In genomic region chr2:127702395-127703009, GRCh38 we compare ENCODE assay signal across 8 cellular contexts. TPM values are rescaled to one million over a fixed set of nuclear protein-coding genes. Genes with fewer than 3 reads are reported as not detected.
A peak's percentile ranks its signal among the peaks of the same experiment; 100 is the strongest.
DNase-seq lines count a peak whose midpoint lies in the region; ATAC-seq and TF ChIP-seq lines count a peak whose summit lies in the region.

No MANE protein-coding gene starts in this region.

- H3K4me3 ChIP-seq in body of pancreas (no peak overlapping the region), lung (peak overlapping the region; percentile 89), upper lobe of left lung (peak overlapping the region; percentile 21 to 92 (median 82))

- H3K27me3 Mint-ChIP-seq in activated naive CD4-positive, alpha-beta T cell treated with anti-CD3 and anti-CD28 coated beads, Interleukin-2, amount 50 U/mL, for 24 hours: no peaks in the 10 kb centered on the region

- 67 to 74% methylated on average over 19 of the region's 19 CpGs for WGBS in body of pancreas, 2 donors
- WGBS in lung, 2 donors: 46 to 57% methylated on average over 19 of the region's 19 CpGs
- WGBS in upper lobe of left lung, 2 donors: 40 to 46% methylated on average over 19 of the region's 19 CpGs

- TF ChIP-seq POLR2A in body of pancreas (IDR thresholded peaks at IDR 0.05) (no peak), upper lobe of left lung (IDR thresholded peaks at IDR 0.05) (no peak)

- TF ChIP-seq EP300 in upper lobe of left lung (IDR thresholded peaks at IDR 0.05): no peak

- H3K4me1 ChIP-seq in body of pancreas (peaks cover 41% of the 10 kb centered on the region), lung (ENCODE audit: control insufficient read depth in 2 of 2, insufficient read depth in 2 of 2, low read length in 2 of 2) (peaks cover 8 to 15% of the 10 kb centered on the region in 2 donors), upper lobe of left lung (peaks cover 37 to 53% (median 46%) of the 10 kb centered on the region in 4 donors)

- no peak for ATAC-seq in body of pancreas
- no peak for ATAC-seq in lung (ENCODE audit: insufficient read depth, low FRiP score)
- no peak for ATAC-seq in upper lobe of left lung (ENCODE audit: low FRiP score in 2 of 2)
- no peak for ATAC-seq in left lobe of liver

- H3K36me3 ChIP-seq in body of pancreas (replicated peaks in 1 of 2; ENCODE audit: insufficient read depth in 1 of 2, low read depth in 2 of 2) (no peaks in the 10 kb centered on the region), lung (ENCODE audit: control insufficient read depth in 2 of 2, insufficient read depth in 2 of 2, low read length in 2 of 2) (peaks cover 0 to 8% of the 10 kb centered on the region in 2 donors), upper lobe of left lung (peaks cover 0 to 19% (median 1%) of the 10 kb centered on the region in 4 donors)

- H3K27ac ChIP-seq in body of pancreas (peak overlapping the region; percentile 92 to 98 (median 94)), lung (ENCODE audit: low read depth in 1 of 2, low read length in 1 of 2) (peak overlapping the region; percentile 94 to 99), upper lobe of left lung (peak overlapping the region; percentile 92 to 99 (median 98))

- H3K4me1 Mint-ChIP-seq in activated naive CD4-positive, alpha-beta T cell treated with anti-CD3 and anti-CD28 coated beads, Interleukin-2, amount 50 U/mL, for 24 hours: peaks cover 45% of the 10 kb centered on the region

- peak overlapping the region; percentile 92 for H3K4me3 Mint-ChIP-seq in activated naive CD4-positive, alpha-beta T cell treated with anti-CD3 and anti-CD28 coated beads, Interleukin-2, amount 50 U/mL, for 24 hours

- H3K27me3 ChIP-seq in body of pancreas: no peaks in the 10 kb centered on the region
- H3K27me3 ChIP-seq in lung (ENCODE audit: control insufficient read depth, insufficient read depth): no peaks in the 10 kb centered on the region
- H3K27me3 ChIP-seq in upper lobe of left lung: no peaks in the 10 kb centered on the region

- no peak for DNase-seq in activated naive CD4-positive, alpha-beta T cell (lab: John Stamatoyannopoulos, UW)
- DNase-seq in body of pancreas (no peak), lung (ENCODE audit: low spot score) (no peak), upper lobe of left lung (no peak), midbrain (lab: John Stamatoyannopoulos, UW) (no peak), GOT3 (lab: John Stamatoyannopoulos, UW) (no peak), left lobe of liver (ENCODE audit: low spot score) (no peak)

- no peaks in the 10 kb centered on the region for H3K9me3 Mint-ChIP-seq in activated naive CD4-positive, alpha-beta T cell treated with anti-CD3 and anti-CD28 coated beads, Interleukin-2, amount 50 U/mL, for 24 hours

- peak overlapping the region; percentile 98 for H3K27ac Mint-ChIP-seq in activated naive CD4-positive, alpha-beta T cell treated with anti-CD3 and anti-CD28 coated beads, Interleukin-2, amount 50 U/mL, for 24 hours

- TF ChIP-seq CTCF in body of pancreas (IDR thresholded peaks at IDR 0.05) (no peak), lung (IDR thresholded peaks at IDR 0.05; ENCODE audit: control extremely low read depth, extremely low read depth) (no peak), upper lobe of left lung (IDR thresholded peaks at IDR 0.05) (no peak)

- intact Hi-C loops in body of pancreas (cut with DNase I): no loop called here

- no peaks in the 10 kb centered on the region for H3K9me3 ChIP-seq in body of pancreas
- no peaks in the 10 kb centered on the region for H3K9me3 ChIP-seq in lung (ENCODE audit: control insufficient read depth in 2 of 2, insufficient read depth in 1 of 2, low read length in 1 of 2)
- H3K9me3 ChIP-seq in upper lobe of left lung: no peaks in the 10 kb centered on the region

- H3K36me3 Mint-ChIP-seq in activated naive CD4-positive, alpha-beta T cell treated with anti-CD3 and anti-CD28 coated beads, Interleukin-2, amount 50 U/mL, for 24 hours: peaks cover 16% of the 10 kb centered on the region

RNA-seq across cellular contexts. Expression of gene SFT2D3, which starts 1.2 kb away (rescaled TPM):
- total RNA-seq in body of pancreas (10 to 100 TPM; 11.2 to 11.9 TPM), lung (10 to 100 TPM in 1 of 2 donors, 1 to 10 TPM in 1; 7.1 to 11.0 TPM), upper lobe of left lung (10 to 100 TPM in 2 of 6 donors, 1 to 10 TPM in 4; 6.4 to 13.1 (median 9.1) TPM), left lobe of liver (3.7 TPM)
- 1 to 10 TPM; 5.0 to 9.9 TPM for polyA plus RNA-seq in lung

RNA-seq across cellular contexts. Expression of gene LIMS2, which starts 27.2 kb away (rescaled TPM):
- total RNA-seq in body of pancreas (10 to 100 TPM in 1 of 2 donors, 1 to 10 TPM in 1; 9.6 to 21.4 TPM), lung (100 to 1,000 TPM in 1 of 2 donors, 10 to 100 TPM in 1; 22.2 to 111 TPM), upper lobe of left lung (100 to 1,000 TPM in 4 of 6 donors, 10 to 100 TPM in 2; 33.6 to 169 (median 109) TPM), left lobe of liver (31.0 TPM)
- 100 to 1,000 TPM in 1 of 2 donors, 10 to 100 TPM in 1; 49.6 to 138 TPM for polyA plus RNA-seq in lung

RNA-seq across cellular contexts. Expression of gene GPR17, which starts 56.5 kb away (rescaled TPM):
- total RNA-seq in body of pancreas (under 1 TPM in 1 of 2 donors, not detected in 1; 0.26 TPM), lung (under 1 TPM in 1 of 2 donors, not detected in 1; 0.40 TPM), upper lobe of left lung (under 1 TPM in 3 of 6 donors, not detected in 3; 0.17 to 0.46 (median 0.24) TPM), left lobe of liver (not detected)
- 1 to 10 TPM in 1 of 2 donors, under 1 TPM in 1; 0.30 to 1.4 TPM for polyA plus RNA-seq in lung

Comparison
In these comparisons a context has a peak if more than half of its experiments do, and no peak if none do; other contexts are left out.
1. H3K4me3 ChIP-seq: peak in lung (single experiment) and upper lobe of left lung (4 of 4); none in body of pancreas (0 of 2).
2. Peak in every context shown above with its lines, with median percentiles within 50 percentile points of each other: H3K27ac ChIP-seq.